1 cellular context compared by ENCODE assay signal in genomic region chr1:168693197-168693871, GRCh38.
TF ChIP-seq lines count a peak whose summit lies in the region.

No MANE protein-coding gene starts in this region.

TF ChIP-seq in HepG2, 621 proteins besides CTCF, POLR2A, EP300 and RAD21 (continued from another document and continues in another):
- TF ChIP-seq ZBTB21 (CRISPR knock-in tag; IDR thresholded peaks at IDR 0.05) (peak; percentile 64; the same call in 1 of the 2 replicates), SP140L (CRISPR knock-in tag; IDR thresholded peaks at IDR 0.05; ENCODE audit: borderline replicate concordance) (no peak), ZNF136 (CRISPR knock-in tag; IDR thresholded peaks at IDR 0.05; ENCODE audit: low read depth) (no peak), ZBED4 (CRISPR knock-in tag; IDR thresholded peaks at IDR 0.05; ENCODE audit: borderline replicate concordance) (no peak), ZSCAN22 (CRISPR knock-in tag; IDR thresholded peaks at IDR 0.05) (no peak), E2F5 (CRISPR knock-in tag; conservative IDR thresholded peaks at IDR 0.05) (no peak), ZNF124 (CRISPR knock-in tag; IDR thresholded peaks at IDR 0.05) (no peak), HOXA7 (CRISPR knock-in tag; IDR thresholded peaks at IDR 0.05) (no peak), RARG (CRISPR knock-in tag; IDR thresholded peaks at IDR 0.05; ENCODE audit: low read depth) (no peak), ZNF329 (CRISPR knock-in tag; IDR thresholded peaks at IDR 0.05; ENCODE audit: low read depth) (no peak), ZMYM3 (CRISPR knock-in tag; IDR thresholded peaks at IDR 0.05) (no peak), SATB2 (CRISPR knock-in tag; IDR thresholded peaks at IDR 0.05) (no peak), ZNF280D (CRISPR knock-in tag; IDR thresholded peaks at IDR 0.05) (no peak), CREB1 (IDR thresholded peaks at IDR 0.05) (0 out of 2 replicates have a peak, but pooled peaks have one; percentile 16), CREB1 (CRISPR knock-in tag; IDR thresholded peaks at IDR 0.05) (peak; percentile 55; the same call in 1 of the 2 replicates), BHLHE40 (IDR thresholded peaks at IDR 0.05; ENCODE audit: low read length) (no peak), ZBTB42 (CRISPR knock-in tag; IDR thresholded peaks at IDR 0.05) (no peak), SRSF1 (optimal IDR thresholded peaks at IDR 0.05; ENCODE audit: low read depth, low read length) (no peak), ZNF713 (CRISPR knock-in tag; IDR thresholded peaks at IDR 0.05) (no peak), ZNF446 (CRISPR knock-in tag; IDR thresholded peaks at IDR 0.05) (no peak), KLF16 (CRISPR knock-in tag; IDR thresholded peaks at IDR 0.05) (no peak), ZNF513 (CRISPR knock-in tag; conservative IDR thresholded peaks at IDR 0.05) (no peak), JARID2 (CRISPR knock-in tag; IDR thresholded peaks at IDR 0.05; ENCODE audit: insufficient replicate concordance) (no peak), ZNF232 (CRISPR knock-in tag; IDR thresholded peaks at IDR 0.05; ENCODE audit: borderline replicate concordance) (no peak), ZNF33B (CRISPR knock-in tag; IDR thresholded peaks at IDR 0.05) (no peak), HOXD1 (CRISPR knock-in tag; IDR thresholded peaks at IDR 0.05) (no peak), CBX5 (CRISPR knock-in tag; IDR thresholded peaks at IDR 0.05; ENCODE audit: borderline replicate concordance) (no peak), RFX5 (IDR thresholded peaks at IDR 0.05; ENCODE audit: low read depth, low read length) (no peak), ZNF350 (CRISPR knock-in tag; IDR thresholded peaks at IDR 0.05; ENCODE audit: borderline replicate concordance, low read depth) (no peak), GABPA (IDR thresholded peaks at IDR 0.05; ENCODE audit: low read depth, low read length) (no peak), GABPA (CRISPR knock-in tag; IDR thresholded peaks at IDR 0.05; ENCODE audit: low read depth) (peak; percentile 21; the same call in 1 of the 2 replicates), DNMT3B (CRISPR knock-in tag; conservative IDR thresholded peaks at IDR 0.05) (no peak), ZMYM4 (CRISPR knock-in tag; IDR thresholded peaks at IDR 0.05) (peak; percentile 45; the same call in 1 of the 2 replicates), CHD2 (IDR thresholded peaks at IDR 0.05; ENCODE audit: low read depth, low read length) (no peak), ZNF589 (CRISPR knock-in tag; conservative IDR thresholded peaks at IDR 0.05) (no peak), ELF4 (CRISPR knock-in tag; IDR thresholded peaks at IDR 0.05; ENCODE audit: borderline replicate concordance) (no peak), RXRB (CRISPR knock-in tag; IDR thresholded peaks at IDR 0.05; ENCODE audit: borderline replicate concordance) (peak; percentile 97), NKX3-1 (CRISPR knock-in tag; IDR thresholded peaks at IDR 0.05) (no peak), ZNF740 (CRISPR knock-in tag; IDR thresholded peaks at IDR 0.05) (no peak), ZNF703 (CRISPR knock-in tag; IDR thresholded peaks at IDR 0.05; ENCODE audit: borderline replicate concordance) (no peak), GTF3A (CRISPR knock-in tag; conservative IDR thresholded peaks at IDR 0.05) (no peak), ZNF772 (CRISPR knock-in tag; IDR thresholded peaks at IDR 0.05) (no peak), KDM5A (IDR thresholded peaks at IDR 0.05; ENCODE audit: borderline replicate concordance, low read length) (no peak), RBM22 (optimal IDR thresholded peaks at IDR 0.05; ENCODE audit: low read length) (no peak), DR1 (CRISPR knock-in tag; IDR thresholded peaks at IDR 0.05) (no peak), NR2F1 (CRISPR knock-in tag; IDR thresholded peaks at IDR 0.05) (peak; percentile 68 to 72), ZNF230 (CRISPR knock-in tag; IDR thresholded peaks at IDR 0.05) (no peak)
- TF ChIP-seq, protein P1, sequence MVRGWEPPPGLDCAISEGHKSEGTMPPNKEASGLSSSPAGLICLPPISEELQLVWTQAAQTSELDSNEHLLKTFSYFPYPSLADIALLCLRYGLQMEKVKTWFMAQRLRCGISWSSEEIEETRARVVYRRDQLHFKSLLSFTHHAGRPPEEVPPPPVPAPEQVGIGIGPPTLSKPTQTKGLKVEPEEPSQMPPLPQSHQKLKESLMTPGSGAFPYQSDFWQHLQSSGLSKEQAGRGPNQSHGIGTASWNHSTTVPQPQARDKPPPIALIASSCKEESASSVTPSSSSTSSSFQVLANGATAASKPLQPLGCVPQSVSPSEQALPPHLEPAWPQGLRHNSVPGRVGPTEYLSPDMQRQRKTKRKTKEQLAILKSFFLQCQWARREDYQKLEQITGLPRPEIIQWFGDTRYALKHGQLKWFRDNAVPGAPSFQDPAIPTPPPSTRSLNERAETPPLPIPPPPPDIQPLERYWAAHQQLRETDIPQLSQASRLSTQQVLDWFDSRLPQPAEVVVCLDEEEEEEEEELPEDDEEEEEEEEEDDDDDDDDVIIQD (CRISPR knock-in tag; IDR thresholded peaks at IDR 0.05; ENCODE audit: low read depth), result peak; percentile 86; the same call in 1 of the 2 replicates
- TF ChIP-seq, protein P2, sequence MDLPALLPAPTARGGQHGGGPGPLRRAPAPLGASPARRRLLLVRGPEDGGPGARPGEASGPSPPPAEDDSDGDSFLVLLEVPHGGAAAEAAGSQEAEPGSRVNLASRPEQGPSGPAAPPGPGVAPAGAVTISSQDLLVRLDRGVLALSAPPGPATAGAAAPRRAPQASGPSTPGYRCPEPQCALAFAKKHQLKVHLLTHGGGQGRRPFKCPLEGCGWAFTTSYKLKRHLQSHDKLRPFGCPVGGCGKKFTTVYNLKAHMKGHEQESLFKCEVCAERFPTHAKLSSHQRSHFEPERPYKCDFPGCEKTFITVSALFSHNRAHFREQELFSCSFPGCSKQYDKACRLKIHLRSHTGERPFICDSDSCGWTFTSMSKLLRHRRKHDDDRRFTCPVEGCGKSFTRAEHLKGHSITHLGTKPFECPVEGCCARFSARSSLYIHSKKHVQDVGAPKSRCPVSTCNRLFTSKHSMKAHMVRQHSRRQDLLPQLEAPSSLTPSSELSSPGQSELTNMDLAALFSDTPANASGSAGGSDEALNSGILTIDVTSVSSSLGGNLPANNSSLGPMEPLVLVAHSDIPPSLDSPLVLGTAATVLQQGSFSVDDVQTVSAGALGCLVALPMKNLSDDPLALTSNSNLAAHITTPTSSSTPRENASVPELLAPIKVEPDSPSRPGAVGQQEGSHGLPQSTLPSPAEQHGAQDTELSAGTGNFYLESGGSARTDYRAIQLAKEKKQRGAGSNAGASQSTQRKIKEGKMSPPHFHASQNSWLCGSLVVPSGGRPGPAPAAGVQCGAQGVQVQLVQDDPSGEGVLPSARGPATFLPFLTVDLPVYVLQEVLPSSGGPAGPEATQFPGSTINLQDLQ (CRISPR knock-in tag; IDR thresholded peaks at IDR 0.05), result no peak
- TF ChIP-seq, protein P3, sequence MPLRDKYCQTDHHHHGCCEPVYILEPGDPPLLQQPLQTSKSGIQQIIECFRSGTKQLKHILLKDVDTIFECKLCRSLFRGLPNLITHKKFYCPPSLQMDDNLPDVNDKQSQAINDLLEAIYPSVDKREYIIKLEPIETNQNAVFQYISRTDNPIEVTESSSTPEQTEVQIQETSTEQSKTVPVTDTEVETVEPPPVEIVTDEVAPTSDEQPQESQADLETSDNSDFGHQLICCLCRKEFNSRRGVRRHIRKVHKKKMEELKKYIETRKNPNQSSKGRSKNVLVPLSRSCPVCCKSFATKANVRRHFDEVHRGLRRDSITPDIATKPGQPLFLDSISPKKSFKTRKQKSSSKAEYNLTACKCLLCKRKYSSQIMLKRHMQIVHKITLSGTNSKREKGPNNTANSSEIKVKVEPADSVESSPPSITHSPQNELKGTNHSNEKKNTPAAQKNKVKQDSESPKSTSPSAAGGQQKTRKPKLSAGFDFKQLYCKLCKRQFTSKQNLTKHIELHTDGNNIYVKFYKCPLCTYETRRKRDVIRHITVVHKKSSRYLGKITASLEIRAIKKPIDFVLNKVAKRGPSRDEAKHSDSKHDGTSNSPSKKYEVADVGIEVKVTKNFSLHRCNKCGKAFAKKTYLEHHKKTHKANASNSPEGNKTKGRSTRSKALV (CRISPR knock-in tag; IDR thresholded peaks at IDR 0.05), result no peak
- TF ChIP-seq, protein P4, sequence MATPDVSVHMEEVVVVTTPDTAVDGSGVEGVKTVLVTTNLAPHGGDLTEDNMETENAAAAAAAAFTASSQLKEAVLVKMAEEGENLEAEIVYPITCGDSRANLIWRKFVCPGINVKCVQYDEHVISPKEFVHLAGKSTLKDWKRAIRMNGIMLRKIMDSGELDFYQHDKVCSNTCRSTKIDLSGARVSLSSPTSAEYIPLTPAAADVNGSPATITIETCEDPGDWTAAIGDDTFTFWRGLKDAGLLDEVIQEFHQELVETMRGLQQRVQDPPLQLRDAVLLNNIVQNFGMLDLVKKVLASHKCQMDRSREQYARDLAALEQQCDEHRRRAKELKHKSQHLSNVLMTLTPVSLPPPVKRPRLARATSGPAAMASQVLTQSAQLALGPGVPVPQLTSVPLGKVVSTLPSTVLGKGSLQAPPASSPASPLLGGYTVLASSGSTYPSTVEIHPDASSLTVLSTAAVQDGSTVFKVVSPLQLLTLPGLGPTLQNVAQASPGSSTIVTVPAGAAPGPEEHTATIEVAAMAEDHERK (CRISPR knock-in tag; IDR thresholded peaks at IDR 0.05; ENCODE audit: low read depth), result no peak
- TF ChIP-seq, protein P5, sequence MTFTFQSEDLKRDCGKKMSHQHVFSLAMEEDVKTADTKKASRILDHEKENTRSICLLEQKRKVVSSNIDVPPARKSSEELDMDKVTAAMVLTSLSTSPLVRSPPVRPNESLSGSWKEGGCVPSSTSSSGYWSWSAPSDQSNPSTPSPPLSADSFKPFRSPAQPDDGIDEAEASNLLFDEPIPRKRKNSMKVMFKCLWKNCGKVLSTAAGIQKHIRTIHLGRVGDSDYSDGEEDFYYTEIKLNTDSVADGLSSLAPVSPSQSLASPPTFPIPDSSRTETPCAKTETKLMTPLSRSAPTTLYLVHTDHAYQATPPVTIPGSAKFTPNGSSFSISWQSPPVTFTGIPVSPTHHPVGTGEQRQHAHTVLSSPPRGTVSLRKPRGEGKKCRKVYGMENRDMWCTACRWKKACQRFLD (CRISPR knock-in tag; IDR thresholded peaks at IDR 0.05; ENCODE audit: borderline replicate concordance), result no peak
